In the genomic region with DNA sequence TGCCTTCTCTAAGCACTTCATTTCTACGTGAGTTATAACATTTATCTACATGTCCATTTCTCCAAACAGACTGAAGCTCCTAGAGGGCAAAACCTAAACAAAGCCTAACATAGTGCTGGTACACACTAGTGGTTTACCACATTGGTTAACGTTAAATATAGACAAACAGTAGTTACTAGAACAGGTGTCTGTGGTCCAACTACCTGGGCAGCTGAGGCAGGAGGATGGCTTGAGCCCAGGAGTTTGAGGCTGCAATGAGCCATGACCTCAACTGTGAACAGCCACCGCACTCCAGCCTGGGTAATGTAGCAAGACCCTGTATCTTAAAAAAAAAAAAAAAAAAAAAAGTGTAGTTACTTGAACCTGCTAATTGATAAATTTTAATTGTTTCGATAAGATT, we compare ENCODE assay signal across 15 cellular contexts. TPM values are rescaled to one million over a fixed set of nuclear protein-coding genes. Genes with fewer than 3 reads are reported as not detected.
DNase-seq lines count a peak whose midpoint lies in the region; ATAC-seq and TF ChIP-seq lines count a peak whose summit lies in the region.
"Had no signal": no experiment of that assay in that cellular context is flagged by ENCODE, and none has a peak within 500 bp of the region (broad histone marks: within the 10 kb centered on the region; RNA-seq: fewer than 3 reads in every experiment).

No MANE protein-coding gene starts in this region.

- TF ChIP-seq RAD21 in SK-N-SH (IDR thresholded peaks at IDR 0.05; ENCODE audit: low read length), result no peak

- H2AFZ ChIP-seq in GM23338 (no peak overlapping the region), SK-N-SH (ENCODE audit: low read depth) (no peak overlapping the region)

- H3K4me2 ChIP-seq in GM23338 (0 out of 2 replicates have a peak overlapping the region, but pooled peaks have one; percentile 2), SK-N-SH (no peak overlapping the region)

- POLR2A ChIA-PET in SK-N-SH (lab: Yijun Ruan, JAX), result no interaction called here

- H3K4me3 ChIP-seq in GM23338 (no peak overlapping the region), SK-N-SH (ENCODE audit: low read depth in 2 of 2, low read length in 1 of 2) (no peak overlapping the region)
- H3K4me3 ChIP-seq: lung had no signal

- H4K20me1 ChIP-seq in GM23338 (replicated peaks; ENCODE audit: insufficient read depth) (peaks cover 16% of the 10 kb centered on the region), SK-N-SH (ENCODE audit: insufficient read depth) (peaks cover 8% of the 10 kb centered on the region)

- H3K27ac ChIP-seq in GM23338 (ENCODE audit: low read depth), result no peak overlapping the region
- no peak overlapping the region for H3K27ac ChIP-seq in SK-N-SH (ENCODE audit: low read depth in 2 of 2, low read length in 1 of 2)
- H3K27ac ChIP-seq: RWPE1 had no signal

- no peaks in the 10 kb centered on the region for H3K9me3 Mint-ChIP-seq in GM23338
- H3K9me3 Mint-ChIP-seq in activated T-cell treated with anti-CD3 and anti-CD28 coated beads, Interleukin-2, amount 50 U/mL, for 24 hours, result no peaks in the 10 kb centered on the region
- H3K9me3 Mint-ChIP-seq: activated CD4-positive, alpha-beta T cell treated with anti-CD3 and anti-CD28 coated beads, Interleukin-2, amount 10 ng/mL, durations not matched to agents 7 days and 5 days; neural crest cell had no signal

- ATAC-seq in GM19023 (IDR thresholded peaks at IDR 0.05; ENCODE audit: unreplicated experiment), result peak; percentile 55
- ATAC-seq in GM23338, result no peak
- ATAC-seq in HG03442 (IDR thresholded peaks at IDR 0.05; ENCODE audit: unreplicated experiment), result peak; percentile 51
- no peak for ATAC-seq in left lobe of liver

- H3K79me2 ChIP-seq in GM23338 (replicated peaks; ENCODE audit: insufficient read depth) (peaks cover 93% of the 10 kb centered on the region), SK-N-SH (ENCODE audit: insufficient read depth) (peaks cover 51% of the 10 kb centered on the region)

- DNase-seq in GM23338 (ENCODE audit: low spot score), result no peak
- DNase-seq in myocyte (ENCODE audit: low read depth), result peak; percentile 77
- DNase-seq in left lobe of liver (ENCODE audit: low spot score), result no peak
- no peak for DNase-seq in SK-N-SH
- no peak for DNase-seq in activated T-cell treated with anti-CD3 and anti-CD28 coated beads, Interleukin-2, amount 50 U/mL, for 24 hours
- DNase-seq: activated CD4-positive, alpha-beta T cell treated with anti-CD3 and anti-CD28 coated beads, Interleukin-2, amount 10 ng/mL, durations not matched to agents 7 days and 5 days; CD4-positive, alpha-beta memory T cell; cortex of kidney; MV-4-11; NCI-H345 had no signal

- no peaks in the 10 kb centered on the region for H3F3A ChIP-seq in GM23338 (replicated peaks; ENCODE audit: low read depth)
- peaks cover 3% of the 10 kb centered on the region for H3F3A ChIP-seq in SK-N-SH (replicated peaks; ENCODE audit: insufficient read depth)

- no peaks in the 10 kb centered on the region for H3K36me3 ChIP-seq in GM23338 (ENCODE audit: insufficient read depth)
- H3K36me3 ChIP-seq in SK-N-SH (replicated peaks in 1 of 2; ENCODE audit: control insufficient read depth in 1 of 2, insufficient read depth in 2 of 2, low read length in 1 of 2), result no peaks in the 10 kb centered on the region

- H3K9me2 ChIP-seq in GM23338 (ENCODE audit: insufficient read depth), result no peaks in the 10 kb centered on the region
- H3K9me2 ChIP-seq in SK-N-SH, result no peaks in the 10 kb centered on the region

- no peaks in the 10 kb centered on the region for H3K9me3 ChIP-seq in SK-N-SH

- H3K4me1 ChIP-seq in GM23338 (ENCODE audit: insufficient read depth) (peaks cover 66% of the 10 kb centered on the region), SK-N-SH (ENCODE audit: control insufficient read depth in 1 of 2, insufficient read depth in 2 of 2, low read depth in 1 of 2, low read length in 1 of 2) (peaks cover 0 to 15% of the 10 kb centered on the region in 2 experiments; a peak in 1 of 4 replicates)

- no peaks in the 10 kb centered on the region for H3K27me3 Mint-ChIP-seq in GM23338 (ENCODE audit: insufficient read depth, low read depth, poor library complexity)
- H3K27me3 Mint-ChIP-seq in activated T-cell treated with anti-CD3 and anti-CD28 coated beads, Interleukin-2, amount 50 U/mL, for 24 hours, result peaks cover 4% of the 10 kb centered on the region
- H3K27me3 Mint-ChIP-seq: activated CD4-positive, alpha-beta T cell treated with anti-CD3 and anti-CD28 coated beads, Interleukin-2, amount 10 ng/mL, durations not matched to agents 7 days and 5 days had no signal

- peaks cover 60% of the 10 kb centered on the region for H3K4me1 Mint-ChIP-seq in GM23338
- H3K4me1 Mint-ChIP-seq in activated T-cell treated with anti-CD3 and anti-CD28 coated beads, Interleukin-2, amount 50 U/mL, for 24 hours (ENCODE audit: low read depth), result peaks cover 8% of the 10 kb centered on the region

- H3K9ac ChIP-seq in SK-N-SH, result no peak overlapping the region

- no peak for TF ChIP-seq CTCF in GM23338 (conservative IDR thresholded peaks at IDR 0.05; ENCODE audit: low read depth in 2 of 2)
- TF ChIP-seq CTCF in SK-N-SH (IDR thresholded peaks at IDR 0.05), result no peak

- no peak overlapping the region for H3K27ac Mint-ChIP-seq in GM23338
- H3K27ac Mint-ChIP-seq in activated T-cell treated with anti-CD3 and anti-CD28 coated beads, Interleukin-2, amount 50 U/mL, for 24 hours, result no peak overlapping the region
- H3K27ac Mint-ChIP-seq: activated CD4-positive, alpha-beta T cell treated with anti-CD3 and anti-CD28 coated beads, Interleukin-2, amount 10 ng/mL, durations not matched to agents 7 days and 5 days; CD4-positive, alpha-beta memory T cell had no signal

- H3K36me3 Mint-ChIP-seq in GM23338 (ENCODE audit: low read depth), result peaks cover 3% of the 10 kb centered on the region; the same call in 1 of the 3 replicates
- H3K36me3 Mint-ChIP-seq in activated T-cell treated with anti-CD3 and anti-CD28 coated beads, Interleukin-2, amount 50 U/mL, for 24 hours (ENCODE audit: low read depth), result no peaks in the 10 kb centered on the region
- H3K36me3 Mint-ChIP-seq: CD4-positive, alpha-beta memory T cell had no signal

- CTCF ChIA-PET in SK-N-SH (lab: Yijun Ruan, JAX), result no interaction called here

- WGBS in SK-N-SH (ENCODE audit: low lambda C conversion rate), result 88% methylated on average over 4 of the region's 4 CpGs

- H3K4me3 Mint-ChIP-seq in GM23338, result no peak overlapping the region
- H3K4me3 Mint-ChIP-seq in activated T-cell treated with anti-CD3 and anti-CD28 coated beads, Interleukin-2, amount 50 U/mL, for 24 hours, result no peak overlapping the region
- H3K4me3 Mint-ChIP-seq: activated CD4-positive, alpha-beta T cell treated with anti-CD3 and anti-CD28 coated beads, Interleukin-2, amount 10 ng/mL, durations not matched to agents 7 days and 5 days; CD4-positive, alpha-beta memory T cell; neural crest cell had no signal

- H3K27me3 ChIP-seq in GM23338 (ENCODE audit: insufficient read depth), result no peaks in the 10 kb centered on the region
- no peaks in the 10 kb centered on the region for H3K27me3 ChIP-seq in SK-N-SH (ENCODE audit: insufficient read depth)

- TF ChIP-seq EP300 in SK-N-SH (IDR thresholded peaks at IDR 0.05; ENCODE audit: borderline replicate concordance in 1 of 2, low read depth in 1 of 2, low read length in 1 of 2), result no peak

TF ChIP-seq in SK-N-SH, 30 proteins besides CTCF, POLR2A, EP300 and RAD21:
- no peak for TF ChIP-seq JUND (IDR thresholded peaks at IDR 0.05)
- no peak for TF ChIP-seq MXI1 (IDR thresholded peaks at IDR 0.05; ENCODE audit: low read depth, low read length)
- TF ChIP-seq TEAD4 (IDR thresholded peaks at IDR 0.05; ENCODE audit: borderline replicate concordance, insufficient read depth), result no peak
- TF ChIP-seq FOXJ3 (CRISPR knock-in tag; IDR thresholded peaks at IDR 0.05), result no peak
- no peak for TF ChIP-seq RFX5 (IDR thresholded peaks at IDR 0.05; ENCODE audit: low read length)
TF ChIP-seq in SK-N-SH: peak in this region for 0.

RNA-seq across cellular contexts. Expression of a gene that starts 26.5 kb away (rescaled TPM):
- 46.1 and 56.4 TPM in 2 replicates for total RNA-seq in GM23338 (2014; rRNA removed; shearing (Covaris generic))
- polyA plus RNA-seq in GM23338 (2016; fragmentation: Nextera tagmentation; extraction: Ambion mirVana) (20.7 and 26.9 TPM in 2 replicates), SK-N-SH (2012; rRNA removed) (8.0 and 9.5 TPM in 2 replicates)
- total RNA-seq in myocyte (40.4 and 42.8 TPM in 2 replicates), left lobe of liver (38.2 TPM)
- 29.2 TPM for polyA plus RNA-seq in myocyte (2012)
- 12.3 and 14.5 TPM in 2 replicates for polyA plus RNA-seq in SK-N-SH (2012; cell fraction: cytosol; rRNA removed)
- 8.9 and 10.3 TPM in 2 replicates for polyA plus RNA-seq in SK-N-SH (2012; cell fraction: nucleus; rRNA removed)

Comparison
In these comparisons a context has a peak if more than half of its experiments do, and no peak if none do; other contexts are left out.
1. ATAC-seq: peak in GM19023 (single experiment) and HG03442 (single experiment); none in GM23338 (single experiment) and left lobe of liver (single experiment).